Comparison of ENCODE assay signal across 12 cellular contexts in genomic region chr6:74447013-74447412, GRCh38.
DNase-seq lines count a peak whose midpoint lies in the region; ATAC-seq and TF ChIP-seq lines count a peak whose summit lies in the region.
"Had no signal": no experiment of that assay in that cellular context is flagged by ENCODE, and none has a peak within 500 bp of the region (broad histone marks: within the 10 kb centered on the region; RNA-seq: fewer than 3 reads in every experiment).

No MANE protein-coding gene starts in this region.

- H3K27me3 ChIP-seq in brain microvascular endothelial cell (replicated peaks) (no peaks in the 10 kb centered on the region), heart right ventricle (no peaks in the 10 kb centered on the region)
- H3K27me3 ChIP-seq: colonic mucosa had no signal

- H3K4me1 ChIP-seq in heart right ventricle, result no peaks in the 10 kb centered on the region
- H3K4me1 ChIP-seq: colonic mucosa had no signal

- H3K36me3 ChIP-seq in brain microvascular endothelial cell (replicated peaks) (no peaks in the 10 kb centered on the region), heart right ventricle (no peaks in the 10 kb centered on the region)
- H3K36me3 ChIP-seq: colonic mucosa had no signal

- ATAC-seq in GM19463 (IDR thresholded peaks at IDR 0.05; ENCODE audit: unreplicated experiment), result peak; percentile 93
- ATAC-seq in HG03095 (IDR thresholded peaks at IDR 0.05; ENCODE audit: unreplicated experiment), result peak; percentile 80
- ATAC-seq in heart right ventricle, result no peak

- 66 to 69% methylated on average over 5 of the region's 5 CpGs for WGBS in heart right ventricle, 2 donors

- intact Hi-C loops in heart right ventricle (cut with DNase I), result no loop called here

- no peaks in the 10 kb centered on the region for H3K9me3 ChIP-seq in heart right ventricle
- H3K9me3 ChIP-seq: colonic mucosa had no signal

- DNase-seq in EL, result peak; percentile 68
- DNase-seq in brain microvascular endothelial cell, result peak; percentile 50
- DNase-seq in activated naive CD4-positive, alpha-beta T cell treated with Interleukin-2 at 50 U/mL for 16 hours, result no peak
- no peak for DNase-seq in heart right ventricle
- DNase-seq in stimulated activated CD4-positive, alpha-beta T cell treated with anti-CD3 and anti-CD28 coated beads, Interleukin-12 subunit alpha, Interleukin-12 subunit beta, amount 100 ng/mL, for 4 hours, result no peak
- DNase-seq in DMS153 (lab: John Stamatoyannopoulos, UW), result no peak
- DNase-seq: colonic mucosa, NCI-H187, retina had no signal

- TF ChIP-seq CTCF in brain microvascular endothelial cell (IDR thresholded peaks at IDR 0.05; ENCODE audit: low read depth, low read length, missing control alignments) (no peak), heart right ventricle (IDR thresholded peaks at IDR 0.05) (no peak)

- H3K27ac ChIP-seq in brain microvascular endothelial cell (peak overlapping the region; percentile 74), heart right ventricle (no peak overlapping the region)
- H3K27ac ChIP-seq: C4-2B, colonic mucosa had no signal

- no peak overlapping the region for H3K4me3 ChIP-seq in brain microvascular endothelial cell (ENCODE audit: low read depth, low read length)
- no peak overlapping the region for H3K4me3 ChIP-seq in heart right ventricle
- H3K4me3 ChIP-seq: colonic mucosa had no signal

- in situ Hi-C loops in brain microvascular endothelial cell (cut with HindIII; ENCODE audit: low pct_ligation_motif_present, low sequenced_read_pairs), result no loop called here

Comparison
In these comparisons a context has a peak if more than half of its experiments do, and no peak if none do; other contexts are left out.
1. DNase-seq: peak in EL (single experiment) and brain microvascular endothelial cell (single experiment); none in activated naive CD4-positive, alpha-beta T cell treated with Interleukin-2 at 50 U/mL for 16 hours (single experiment), heart right ventricle (0 of 2), stimulated activated CD4-positive, alpha-beta T cell treated with anti-CD3 and anti-CD28 coated beads, Interleukin-12 subunit alpha, Interleukin-12 subunit beta, amount 100 ng/mL, for 4 hours (single experiment) and DMS153 (single experiment).
2. ATAC-seq: peak in GM19463 (single experiment) and HG03095 (single experiment); none in heart right ventricle (0 of 8).